In the genomic region with DNA sequence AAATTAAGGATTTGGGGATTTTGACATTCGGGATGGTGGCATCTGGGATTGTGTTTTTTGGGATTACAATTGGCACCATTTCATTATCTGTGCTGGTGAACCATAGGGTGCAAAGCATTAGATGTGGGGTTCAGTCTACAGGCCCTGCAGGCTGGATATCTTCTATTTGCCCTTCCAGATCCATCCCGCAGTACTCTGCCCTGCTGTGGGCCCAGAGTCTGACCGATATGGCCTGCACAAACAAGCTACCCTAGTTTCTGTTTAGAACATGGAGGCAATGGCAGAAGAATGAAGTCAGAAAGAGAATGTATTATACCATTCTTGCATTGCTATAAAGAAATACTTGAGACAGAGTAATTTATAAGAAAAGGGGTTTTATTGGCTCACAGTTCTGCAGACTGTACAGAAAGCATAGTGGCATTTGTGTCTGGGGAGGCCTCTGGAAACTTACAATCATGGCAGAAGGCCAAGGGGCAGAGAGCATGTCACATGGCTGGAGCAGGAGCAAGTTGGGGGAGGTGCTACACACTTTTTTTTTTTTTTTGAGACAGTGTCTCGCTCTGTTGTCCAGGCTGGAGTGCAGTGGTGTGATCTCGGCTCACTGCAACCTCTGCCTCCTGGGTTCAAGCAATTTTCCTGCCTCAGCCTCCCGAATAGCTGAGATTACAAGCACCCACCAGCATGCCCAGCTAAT, we compare ENCODE assay signal across 1 cellular context.
TF ChIP-seq lines count a peak whose summit lies in the region.

No MANE protein-coding gene starts in this region.

TF ChIP-seq in HepG2, 621 proteins besides CTCF, POLR2A, EP300 and RAD21 (continues in another document):
- TF ChIP-seq ZBTB10 (CRISPR knock-in tag; IDR thresholded peaks at IDR 0.05; ENCODE audit: borderline replicate concordance) (no peak), ATF7 (IDR thresholded peaks at IDR 0.05) (no peak), ATF7 (CRISPR knock-in tag; IDR thresholded peaks at IDR 0.05) (no peak), SRSF1 (optimal IDR thresholded peaks at IDR 0.05; ENCODE audit: low read depth, low read length) (no peak), ZGPAT (CRISPR knock-in tag; IDR thresholded peaks at IDR 0.05) (0 out of 2 replicates have a peak, but pooled peaks have one; percentile 20), ZBTB4 (CRISPR knock-in tag; IDR thresholded peaks at IDR 0.05; ENCODE audit: borderline replicate concordance) (no peak), ZNF121 (CRISPR knock-in tag; IDR thresholded peaks at IDR 0.05) (peak; percentile 99), ZNF207 (IDR thresholded peaks at IDR 0.05; ENCODE audit: borderline replicate concordance) (no peak), ZMYM4 (CRISPR knock-in tag; IDR thresholded peaks at IDR 0.05) (peak; percentile 85), PAXIP1 (CRISPR knock-in tag; conservative IDR thresholded peaks at IDR 0.05) (peak; percentile 45; the same call in 1 of the 2 replicates), ARNTL (CRISPR knock-in tag; IDR thresholded peaks at IDR 0.05) (peak; percentile 50; the same call in 1 of the 2 replicates), MLX (CRISPR knock-in tag; IDR thresholded peaks at IDR 0.05) (no peak), ZNF501 (CRISPR knock-in tag; IDR thresholded peaks at IDR 0.05) (peak; percentile 20; the same call in 1 of the 2 replicates), FIP1L1 (IDR thresholded peaks at IDR 0.05; ENCODE audit: borderline replicate concordance, insufficient read depth, low read depth, low read length) (no peak), NR2F6 (IDR thresholded peaks at IDR 0.05) (0 out of 2 replicates have a peak, but pooled peaks have one; percentile 21), NR2F6 (CRISPR knock-in tag; IDR thresholded peaks at IDR 0.05) (peak; percentile 39; the same call in 1 of the 2 replicates), RFXANK (CRISPR knock-in tag; IDR thresholded peaks at IDR 0.05) (no peak), TEAD3 (CRISPR knock-in tag; optimal IDR thresholded peaks at IDR 0.05; ENCODE audit: borderline replicate concordance) (peak; percentile 6), ZMYM2 (CRISPR knock-in tag; IDR thresholded peaks at IDR 0.05) (0 out of 2 replicates have a peak, but pooled peaks have one; percentile 28), NCOA2 (CRISPR knock-in tag; IDR thresholded peaks at IDR 0.05) (peak; percentile 20; the same call in 1 of the 2 replicates), ZFY (CRISPR knock-in tag; IDR thresholded peaks at IDR 0.05) (peak; percentile 37), CBX2 (IDR thresholded peaks at IDR 0.05; ENCODE audit: low read depth, low read length) (no peak), CBX2 (CRISPR knock-in tag; IDR thresholded peaks at IDR 0.05; ENCODE audit: low read depth) (no peak), SOX6 (IDR thresholded peaks at IDR 0.05) (no peak), SOX6 (CRISPR knock-in tag; IDR thresholded peaks at IDR 0.05) (peak; percentile 31; the same call in 1 of the 2 replicates), CC2D1A (CRISPR knock-in tag; IDR thresholded peaks at IDR 0.05) (no peak), SALL1 (CRISPR knock-in tag; IDR thresholded peaks at IDR 0.05) (0 out of 2 replicates have a peak, but pooled peaks have one; percentile 18), ZNF644 (CRISPR knock-in tag; IDR thresholded peaks at IDR 0.05; ENCODE audit: low read depth) (0 out of 2 replicates have a peak, but pooled peaks have one; percentile 25), GPN1 (CRISPR knock-in tag; IDR thresholded peaks at IDR 0.05; ENCODE audit: borderline replicate concordance) (no peak), ARHGAP35 (CRISPR knock-in tag; IDR thresholded peaks at IDR 0.05; ENCODE audit: borderline replicate concordance) (no peak), RARA (CRISPR knock-in tag; IDR thresholded peaks at IDR 0.05) (0 out of 2 replicates have a peak, but pooled peaks have one; percentile 14), ZNF30 (CRISPR knock-in tag; IDR thresholded peaks at IDR 0.05) (no peak), POGZ (CRISPR knock-in tag; IDR thresholded peaks at IDR 0.05) (peak; percentile 58; the same call in 1 of the 2 replicates)
- TF ChIP-seq, protein P1, sequence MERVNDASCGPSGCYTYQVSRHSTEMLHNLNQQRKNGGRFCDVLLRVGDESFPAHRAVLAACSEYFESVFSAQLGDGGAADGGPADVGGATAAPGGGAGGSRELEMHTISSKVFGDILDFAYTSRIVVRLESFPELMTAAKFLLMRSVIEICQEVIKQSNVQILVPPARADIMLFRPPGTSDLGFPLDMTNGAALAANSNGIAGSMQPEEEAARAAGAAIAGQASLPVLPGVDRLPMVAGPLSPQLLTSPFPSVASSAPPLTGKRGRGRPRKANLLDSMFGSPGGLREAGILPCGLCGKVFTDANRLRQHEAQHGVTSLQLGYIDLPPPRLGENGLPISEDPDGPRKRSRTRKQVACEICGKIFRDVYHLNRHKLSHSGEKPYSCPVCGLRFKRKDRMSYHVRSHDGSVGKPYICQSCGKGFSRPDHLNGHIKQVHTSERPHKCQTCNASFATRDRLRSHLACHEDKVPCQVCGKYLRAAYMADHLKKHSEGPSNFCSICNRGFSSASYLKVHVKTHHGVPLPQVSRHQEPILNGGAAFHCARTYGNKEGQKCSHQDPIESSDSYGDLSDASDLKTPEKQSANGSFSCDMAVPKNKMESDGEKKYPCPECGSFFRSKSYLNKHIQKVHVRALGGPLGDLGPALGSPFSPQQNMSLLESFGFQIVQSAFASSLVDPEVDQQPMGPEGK (CRISPR knock-in tag; IDR thresholded peaks at IDR 0.05) = 0 out of 2 replicates have a peak, but pooled peaks have one; percentile 11
- TF ChIP-seq, protein P2, sequence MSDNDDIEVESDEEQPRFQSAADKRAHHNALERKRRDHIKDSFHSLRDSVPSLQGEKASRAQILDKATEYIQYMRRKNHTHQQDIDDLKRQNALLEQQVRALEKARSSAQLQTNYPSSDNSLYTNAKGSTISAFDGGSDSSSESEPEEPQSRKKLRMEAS (IDR thresholded peaks at IDR 0.05) = peak; percentile 48; the same call in 1 of the 2 replicates
- TF ChIP-seq, protein P3, sequence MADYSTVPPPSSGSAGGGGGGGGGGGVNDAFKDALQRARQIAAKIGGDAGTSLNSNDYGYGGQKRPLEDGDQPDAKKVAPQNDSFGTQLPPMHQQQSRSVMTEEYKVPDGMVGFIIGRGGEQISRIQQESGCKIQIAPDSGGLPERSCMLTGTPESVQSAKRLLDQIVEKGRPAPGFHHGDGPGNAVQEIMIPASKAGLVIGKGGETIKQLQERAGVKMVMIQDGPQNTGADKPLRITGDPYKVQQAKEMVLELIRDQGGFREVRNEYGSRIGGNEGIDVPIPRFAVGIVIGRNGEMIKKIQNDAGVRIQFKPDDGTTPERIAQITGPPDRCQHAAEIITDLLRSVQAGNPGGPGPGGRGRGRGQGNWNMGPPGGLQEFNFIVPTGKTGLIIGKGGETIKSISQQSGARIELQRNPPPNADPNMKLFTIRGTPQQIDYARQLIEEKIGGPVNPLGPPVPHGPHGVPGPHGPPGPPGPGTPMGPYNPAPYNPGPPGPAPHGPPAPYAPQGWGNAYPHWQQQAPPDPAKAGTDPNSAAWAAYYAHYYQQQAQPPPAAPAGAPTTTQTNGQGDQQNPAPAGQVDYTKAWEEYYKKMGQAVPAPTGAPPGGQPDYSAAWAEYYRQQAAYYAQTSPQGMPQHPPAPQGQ (CRISPR knock-in tag; IDR thresholded peaks at IDR 0.05; ENCODE audit: borderline replicate concordance) = no peak
- TF ChIP-seq, protein P4, sequence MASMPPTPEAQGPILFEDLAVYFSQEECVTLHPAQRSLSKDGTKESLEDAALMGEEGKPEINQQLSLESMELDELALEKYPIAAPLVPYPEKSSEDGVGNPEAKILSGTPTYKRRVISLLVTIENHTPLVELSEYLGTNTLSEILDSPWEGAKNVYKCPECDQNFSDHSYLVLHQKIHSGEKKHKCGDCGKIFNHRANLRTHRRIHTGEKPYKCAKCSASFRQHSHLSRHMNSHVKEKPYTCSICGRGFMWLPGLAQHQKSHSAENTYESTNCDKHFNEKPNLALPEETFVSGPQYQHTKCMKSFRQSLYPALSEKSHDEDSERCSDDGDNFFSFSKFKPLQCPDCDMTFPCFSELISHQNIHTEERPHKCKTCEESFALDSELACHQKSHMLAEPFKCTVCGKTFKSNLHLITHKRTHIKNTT (CRISPR knock-in tag; IDR thresholded peaks at IDR 0.05) = no peak
- TF ChIP-seq, protein P5, sequence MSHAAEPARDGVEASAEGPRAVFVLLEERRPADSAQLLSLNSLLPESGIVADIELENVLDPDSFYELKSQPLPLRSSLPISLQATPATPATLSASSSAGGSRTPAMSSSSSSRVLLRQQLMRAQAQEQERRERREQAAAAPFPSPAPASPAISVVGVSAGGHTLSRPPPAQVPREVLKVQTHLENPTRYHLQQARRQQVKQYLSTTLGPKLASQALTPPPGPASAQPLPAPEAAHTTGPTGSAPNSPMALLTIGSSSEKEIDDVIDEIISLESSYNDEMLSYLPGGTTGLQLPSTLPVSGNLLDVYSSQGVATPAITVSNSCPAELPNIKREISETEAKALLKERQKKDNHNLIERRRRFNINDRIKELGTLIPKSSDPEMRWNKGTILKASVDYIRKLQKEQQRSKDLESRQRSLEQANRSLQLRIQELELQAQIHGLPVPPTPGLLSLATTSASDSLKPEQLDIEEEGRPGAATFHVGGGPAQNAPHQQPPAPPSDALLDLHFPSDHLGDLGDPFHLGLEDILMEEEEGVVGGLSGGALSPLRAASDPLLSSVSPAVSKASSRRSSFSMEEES (CRISPR knock-in tag; IDR thresholded peaks at IDR 0.05) = peak; percentile 77; the same call in 1 of the 2 replicates
